In genomic region chr1:3463408-3463811, GRCh38 we compare ENCODE assay signal across 27 cellular contexts. TPM values are rescaled to one million over a fixed set of nuclear protein-coding genes. Genes with fewer than 3 reads are reported as not detected.
"Had no signal": no experiment of that assay in that cellular context is flagged by ENCODE, and none has a peak within 500 bp of the region (broad histone marks: within the 10 kb centered on the region; RNA-seq: fewer than 3 reads in every experiment).

No MANE protein-coding gene starts in this region.

- FAIRE-seq: bronchial epithelial cell, keratinocyte had no signal

- H2AFZ ChIP-seq: neural progenitor cell had no signal

- H3K9me3 ChIP-seq: esophagus squamous epithelium, gastroesophageal sphincter, heart right ventricle, prostate gland, stomach, transverse colon, vagina had no signal

- H3K27ac ChIP-seq: gastroesophageal sphincter, heart right ventricle, neural progenitor cell, prostate gland, stomach, transverse colon, vagina, VCaP had no signal

- H3K9ac ChIP-seq: neural progenitor cell had no signal

- H3K27me3 ChIP-seq: esophagus squamous epithelium, heart right ventricle, neural progenitor cell, transverse colon, vagina had no signal

- H3K4me3 ChIP-seq: esophagus squamous epithelium, gastroesophageal sphincter, heart right ventricle, neural progenitor cell, prostate gland, stomach, transverse colon, vagina had no signal

- ATAC-seq: activated T-cell treated with anti-CD3 and anti-CD28 coated beads, Interleukin-2, amount 50 U/mL, for 4 hours; gastroesophageal sphincter; heart right ventricle; left lobe of liver; naive thymus-derived CD8-positive, alpha-beta T cell; stimulated activated memory B cell treated with anti-CD40 and anti-IgM and Interleukin-4, amounts not matched to agents 10 μg/mL and 1 μg/mL and 100 μg/mL, for 72 hours had no signal

- DNase-seq: activated CD4-positive, alpha-beta T cell treated with anti-CD3 and anti-CD28 coated beads for 1 hour; activated CD4-positive, alpha-beta T cell treated with anti-CD3 and anti-CD28 coated beads, Interleukin-2, amount 50 U/mL, for 4 hours; activated CD8-positive, alpha-beta memory T cell treated with anti-CD3 and anti-CD28 coated beads for 24 hours; activated CD8-positive, alpha-beta memory T cell treated with anti-CD3 and anti-CD28 coated beads, Interleukin-2, amount 50 U/mL, for 4 hours; activated naive CD4-positive, alpha-beta T cell treated with Interleukin-2 at 50 U/mL for 16 hours; activated naive CD8-positive, alpha-beta T cell treated with anti-CD3 and anti-CD28 coated beads for 36 hours; activated T-cell treated with anti-CD3 and anti-CD28 coated beads, Interleukin-2, amount 50 U/mL, for 4 hours; cerebellar nuclear complex; cortex of kidney; endodermal cell; esophagus squamous epithelium; mammary epithelial cell; stomach had no signal

- H3K36me3 ChIP-seq: gastroesophageal sphincter, heart right ventricle, neural progenitor cell, prostate gland, transverse colon, vagina had no signal

- H3K4me2 ChIP-seq: neural progenitor cell had no signal

RNA-seq across cellular contexts. Expression of gene ARHGEF16, which starts 8.9 kb away (rescaled TPM):
- total RNA-seq: activated T-helper 2 cell treated with anti-CD3 and anti-CD28 coated beads, Interferon-gamma antibody, Interleukin-2, Interleukin-4, amounts not matched to agents 10 μg/mL and 5 μg/mL and 100 μg/mL, durations not matched to agents 14 hours and 24 hours and 36 hours; naive thymus-derived CD8-positive, alpha-beta T cell; T-helper 2 cell treated with Interferon-gamma antibody and Interleukin-4, amounts not matched to agents 100 ng/mL and 5 ng/mL, for 36 hours had no signal
- polyA plus RNA-seq: naive thymus-derived CD8-positive, alpha-beta T cell had no signal
